In genomic region chr1:53250325-53250724, GRCh38 we compare ENCODE assay signal across 23 cellular contexts.
"Had no signal": no experiment of that assay in that cellular context is flagged by ENCODE, and none has a peak within 500 bp of the region (broad histone marks: within the 10 kb centered on the region; RNA-seq: fewer than 3 reads in every experiment).

No MANE protein-coding gene starts in this region.

- ATAC-seq: effector memory CD8-positive, alpha-beta T cell; mucosa of descending colon; naive thymus-derived CD4-positive, alpha-beta T cell; sciatic nerve had no signal

- FAIRE-seq: endometrium, frontal cortex, keratinocyte had no signal

- H3K36me3 ChIP-seq: neural progenitor cell, stomach had no signal

- DNase-seq: dermis blood vessel endothelial cell; effector memory CD8-positive, alpha-beta T cell; erythroblast; esophagus squamous epithelium; mucosa of descending colon; naive thymus-derived CD4-positive, alpha-beta T cell; stimulated activated CD4-positive, alpha-beta T cell treated with anti-CD3 and anti-CD28 coated beads, Interleukin-12 subunit alpha, Interleukin-12 subunit beta, amount 100 ng/mL, for 4 hours; stimulated activated CD4-positive, alpha-beta T cell treated with anti-CD3 and anti-CD28 coated beads, Interleukin-1b, Interleukin-23, amount 100 ng/mL, for 48 hours; stimulated activated CD4-positive, alpha-beta T cell treated with anti-CD3 and anti-CD28 coated beads, Interleukin-4, amount 100 ng/mL, for 1 hour; stimulated activated CD8-positive, alpha-beta memory T cell treated with anti-CD3 and anti-CD28 coated beads, Interleukin-4, amount 100 ng/mL, for 48 hours; stimulated activated naive CD4-positive, alpha-beta T cell treated with Interleukin-2 at 50 U/mL for 16 hours; stomach; thyroid gland; trophoblast cell had no signal

- H3K4me1 ChIP-seq: esophagus squamous epithelium, neural progenitor cell, parathyroid adenoma, stomach had no signal

- H3K27ac ChIP-seq: coronary artery, esophagus squamous epithelium, neural progenitor cell, parathyroid adenoma, stomach had no signal

- H3K79me2 ChIP-seq: parathyroid adenoma had no signal

- H3K4me3 ChIP-seq: coronary artery, esophagus squamous epithelium, lung, mucosa of descending colon, neural progenitor cell, smooth muscle cell, stomach, thyroid gland had no signal

- H3K9me3 ChIP-seq: esophagus squamous epithelium, mucosa of descending colon, stomach, thyroid gland had no signal

- H3K4me2 ChIP-seq: neural progenitor cell, smooth muscle cell had no signal

- H3K9ac ChIP-seq: neural progenitor cell, parathyroid adenoma had no signal

- H3K27me3 ChIP-seq: esophagus squamous epithelium, neural progenitor cell, stomach, thyroid gland had no signal

- H2AFZ ChIP-seq: neural progenitor cell, parathyroid adenoma had no signal
